Comparison of ENCODE assay signal across 9 cellular contexts in the genomic region with DNA sequence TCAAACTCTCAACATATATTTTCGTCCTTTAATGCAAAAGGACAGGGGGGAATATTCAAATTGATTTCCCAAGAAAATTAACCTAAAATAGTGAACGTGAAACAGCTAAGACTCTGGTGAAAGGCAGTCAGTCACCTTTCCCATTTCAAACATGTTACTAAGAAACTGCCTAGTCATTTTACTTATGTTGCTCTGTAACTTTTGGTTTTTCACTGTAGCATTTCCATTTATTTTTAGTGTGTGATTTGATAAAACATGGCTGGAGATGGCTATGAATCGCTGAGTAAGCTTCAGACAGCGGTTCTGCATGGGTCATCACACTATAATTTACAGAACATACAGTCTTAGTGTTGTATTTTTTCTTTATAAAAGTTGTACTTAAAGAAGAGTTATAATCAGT.
"Had no signal": no experiment of that assay in that cellular context is flagged by ENCODE, and none has a peak within 500 bp of the region (broad histone marks: within the 10 kb centered on the region; RNA-seq: fewer than 3 reads in every experiment).

No MANE protein-coding gene starts in this region.

- H3K4me2 ChIP-seq: GM23338 had no signal

- H3K4me1 ChIP-seq: HAP-1 had no signal

- DNase-seq: H7, HFFc6, KG1 had no signal

- H3K36me3 ChIP-seq: HAP-1 had no signal

- H2AFZ ChIP-seq: GM23338 had no signal

- H3K27ac Mint-ChIP-seq: GM23338, HFFc6, IgD-negative memory B cell had no signal

- FAIRE-seq: H1, HTR-8/SVneo had no signal

- ATAC-seq: GM23338, HCT116 had no signal

- H3K4me3 Mint-ChIP-seq: GM23338, HFFc6, IgD-negative memory B cell had no signal

- H3K9me3 ChIP-seq: HAP-1 had no signal

- H3K4me3 ChIP-seq: GM23338, HAP-1 had no signal

- H3K4me1 Mint-ChIP-seq: IgD-negative memory B cell had no signal

- H3K9me3 Mint-ChIP-seq: GM23338, HFFc6, IgD-negative memory B cell had no signal
